In the genomic region with DNA sequence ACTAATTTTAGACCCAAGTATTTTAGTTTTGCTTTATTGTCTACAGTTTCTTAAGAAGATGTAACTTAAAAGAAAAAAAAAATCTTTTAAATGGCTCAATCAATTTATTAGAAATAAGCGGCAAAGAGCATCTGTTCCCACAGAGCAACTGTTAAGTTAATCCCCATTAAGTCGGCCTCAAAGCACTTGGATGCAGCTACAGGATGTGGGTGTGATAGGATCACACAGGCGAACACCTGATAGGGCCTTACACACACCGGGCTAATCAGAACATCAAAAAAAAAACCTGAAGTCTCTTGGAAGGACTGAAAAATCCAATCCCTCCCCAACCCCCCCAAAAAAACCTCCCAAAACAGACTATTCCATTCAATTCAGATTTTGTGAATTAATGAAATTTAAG, we compare ENCODE assay signal across 14 cellular contexts. TPM values are rescaled to one million over a fixed set of nuclear protein-coding genes. Genes with fewer than 3 reads are reported as not detected.
DNase-seq lines count a peak whose midpoint lies in the region; ATAC-seq, FAIRE-seq and TF ChIP-seq lines count a peak whose summit lies in the region.
"Had no signal": no experiment of that assay in that cellular context is flagged by ENCODE, and none has a peak within 500 bp of the region (broad histone marks: within the 10 kb centered on the region; RNA-seq: fewer than 3 reads in every experiment).

No MANE protein-coding gene starts in this region.

- no peak overlapping the region for H3K4me3 ChIP-seq in left ventricle myocardium inferior
- H3K4me3 ChIP-seq in tibial artery = no peak overlapping the region
- H3K4me3 ChIP-seq: dorsolateral prefrontal cortex, K562 had no signal

- peak; percentile 24 for FAIRE-seq in islet of Langerhans (lab: Jason Lieb, UNC)
- FAIRE-seq in H54 (lab: Jason Lieb, UNC) = no peak
- FAIRE-seq: K562 had no signal

- H3K27ac ChIP-seq in left ventricle myocardium inferior (replicated peaks) = peak overlapping the region; percentile 63
- H3K27ac ChIP-seq in tibial artery = peak overlapping the region; percentile 48 to 53
- H3K27ac ChIP-seq: parathyroid adenoma had no signal

- no peak for TF ChIP-seq POLR2A in H54 (IDR thresholded peaks at IDR 0.05; ENCODE audit: low read depth, low read length)

- H3K4me1 ChIP-seq in left ventricle myocardium inferior (peaks cover 33% of the 10 kb centered on the region), tibial artery (peaks cover 0 to 32% (median 21%) of the 10 kb centered on the region in 4 donors)
- H3K4me1 ChIP-seq: parathyroid adenoma had no signal

- TF ChIP-seq CTCF in left ventricle myocardium inferior (IDR thresholded peaks at IDR 0.05; ENCODE audit: borderline replicate concordance) (no peak), tibial artery (IDR thresholded peaks at IDR 0.05) (no peak)

- peak overlapping the region; percentile 29 for H3K27ac Mint-ChIP-seq in T-helper 17 cell
- H3K27ac Mint-ChIP-seq: activated CD4-positive, alpha-beta T cell treated with anti-CD3 and anti-CD28 coated beads, Interleukin-2, amount 10 ng/mL, durations not matched to agents 7 days and 5 days; memory B cell had no signal

- no peak overlapping the region for H3K4me3 Mint-ChIP-seq in T-helper 17 cell
- H3K4me3 Mint-ChIP-seq: activated CD4-positive, alpha-beta T cell treated with anti-CD3 and anti-CD28 coated beads, Interleukin-2, amount 10 ng/mL, durations not matched to agents 7 days and 5 days; memory B cell had no signal

- DNase-seq in left ventricle myocardium inferior = no peak
- no peak for DNase-seq in Right ventricle myocardium inferior (ENCODE audit: missing footprints)
- DNase-seq in T-helper 17 cell = no peak
- DNase-seq in tibial artery = no peak
- no peak for DNase-seq in H54 (ENCODE audit: insufficient read length, low spot score)
- DNase-seq: activated CD4-positive, alpha-beta T cell treated with anti-CD3 and anti-CD28 coated beads, Interleukin-2, amount 10 ng/mL, durations not matched to agents 7 days and 5 days; dorsolateral prefrontal cortex; NCI-H1417 treated with DMSO at 0.1 percent for 48 hours had no signal

- H3K9me3 ChIP-seq in left ventricle myocardium inferior (replicated peaks) (no peaks in the 10 kb centered on the region), T-helper 17 cell (ENCODE audit: control insufficient read depth, low read length, poor library complexity, severe bottlenecking) (no peaks in the 10 kb centered on the region), tibial artery (no peaks in the 10 kb centered on the region)

- intact Hi-C loops in left ventricle myocardium inferior (cut with micrococcal nuclease) (no loop called here), Right ventricle myocardium inferior (cut with DNase I) (loop anchor here (10.0 kb wide), 1 partner anchor 413 kb away; a partner anchor contains a TSS), tibial artery (cut with DNase I; ENCODE audit: low total_unique reads) (no loop called here)

- H3K36me3 ChIP-seq in left ventricle myocardium inferior (no peaks in the 10 kb centered on the region), tibial artery (no peaks in the 10 kb centered on the region)

- ATAC-seq in Right ventricle myocardium inferior (no peak), T-helper 17 cell (no peak), SK-N-SH treated with all-trans-retinoic acid at 6 μM for 48 hours (no peak), HG02571 (IDR thresholded peaks at IDR 0.05; ENCODE audit: unreplicated experiment) (no peak)
- ATAC-seq: K562 had no signal

- H3K27me3 ChIP-seq in left ventricle myocardium inferior (ENCODE audit: low read depth) (no peaks in the 10 kb centered on the region), tibial artery (no peaks in the 10 kb centered on the region)
- H3K27me3 ChIP-seq: dorsolateral prefrontal cortex had no signal

- no peaks in the 10 kb centered on the region for H3K36me3 Mint-ChIP-seq in T-helper 17 cell (ENCODE audit: low read depth)

- no peaks in the 10 kb centered on the region for H3K27me3 Mint-ChIP-seq in T-helper 17 cell
- H3K27me3 Mint-ChIP-seq: activated CD4-positive, alpha-beta T cell treated with anti-CD3 and anti-CD28 coated beads, Interleukin-2, amount 10 ng/mL, durations not matched to agents 7 days and 5 days; memory B cell had no signal

- H3K4me1 Mint-ChIP-seq in T-helper 17 cell = peaks cover 14% of the 10 kb centered on the region
- H3K4me1 Mint-ChIP-seq: memory B cell had no signal

TF ChIP-seq in SK-N-SH treated with all-trans-retinoic acid at 6 μM for 48 hours, 23 proteins besides CTCF, POLR2A, EP300 and RAD21:
- no peak for TF ChIP-seq ZFP3 (CRISPR knock-in tag; IDR thresholded peaks at IDR 0.05)
- TF ChIP-seq TOX (CRISPR knock-in tag; IDR thresholded peaks at IDR 0.05; ENCODE audit: borderline replicate concordance) = no peak
- TF ChIP-seq TCF4 (CRISPR knock-in tag; IDR thresholded peaks at IDR 0.05; ENCODE audit: borderline replicate concordance) = no peak
- TF ChIP-seq ZFP30 (CRISPR knock-in tag; IDR thresholded peaks at IDR 0.05) = no peak
- no peak for TF ChIP-seq CSDC2 (CRISPR knock-in tag; IDR thresholded peaks at IDR 0.05)
- TF ChIP-seq, protein P1, sequence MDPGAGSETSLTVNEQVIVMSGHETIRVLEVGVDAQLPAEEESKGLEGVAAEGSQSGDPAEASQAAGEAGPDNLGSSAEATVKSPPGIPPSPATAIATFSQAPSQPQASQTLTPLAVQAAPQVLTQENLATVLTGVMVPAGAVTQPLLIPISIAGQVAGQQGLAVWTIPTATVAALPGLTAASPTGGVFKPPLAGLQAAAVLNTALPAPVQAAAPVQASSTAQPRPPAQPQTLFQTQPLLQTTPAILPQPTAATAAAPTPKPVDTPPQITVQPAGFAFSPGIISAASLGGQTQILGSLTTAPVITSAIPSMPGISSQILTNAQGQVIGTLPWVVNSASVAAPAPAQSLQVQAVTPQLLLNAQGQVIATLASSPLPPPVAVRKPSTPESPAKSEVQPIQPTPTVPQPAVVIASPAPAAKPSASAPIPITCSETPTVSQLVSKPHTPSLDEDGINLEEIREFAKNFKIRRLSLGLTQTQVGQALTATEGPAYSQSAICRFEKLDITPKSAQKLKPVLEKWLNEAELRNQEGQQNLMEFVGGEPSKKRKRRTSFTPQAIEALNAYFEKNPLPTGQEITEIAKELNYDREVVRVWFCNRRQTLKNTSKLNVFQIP (CRISPR knock-in tag; IDR thresholded peaks at IDR 0.05; ENCODE audit: borderline replicate concordance, low read depth) = no peak
- no peak for TF ChIP-seq ISL1 (CRISPR knock-in tag; IDR thresholded peaks at IDR 0.05)
- TF ChIP-seq BACH2 (CRISPR knock-in tag; IDR thresholded peaks at IDR 0.05; ENCODE audit: borderline replicate concordance) = no peak
- no peak for TF ChIP-seq PPARA (CRISPR knock-in tag; IDR thresholded peaks at IDR 0.05; ENCODE audit: borderline replicate concordance)
- TF ChIP-seq ZC3H10 (CRISPR knock-in tag; IDR thresholded peaks at IDR 0.05) = no peak
- TF ChIP-seq, protein P2, sequence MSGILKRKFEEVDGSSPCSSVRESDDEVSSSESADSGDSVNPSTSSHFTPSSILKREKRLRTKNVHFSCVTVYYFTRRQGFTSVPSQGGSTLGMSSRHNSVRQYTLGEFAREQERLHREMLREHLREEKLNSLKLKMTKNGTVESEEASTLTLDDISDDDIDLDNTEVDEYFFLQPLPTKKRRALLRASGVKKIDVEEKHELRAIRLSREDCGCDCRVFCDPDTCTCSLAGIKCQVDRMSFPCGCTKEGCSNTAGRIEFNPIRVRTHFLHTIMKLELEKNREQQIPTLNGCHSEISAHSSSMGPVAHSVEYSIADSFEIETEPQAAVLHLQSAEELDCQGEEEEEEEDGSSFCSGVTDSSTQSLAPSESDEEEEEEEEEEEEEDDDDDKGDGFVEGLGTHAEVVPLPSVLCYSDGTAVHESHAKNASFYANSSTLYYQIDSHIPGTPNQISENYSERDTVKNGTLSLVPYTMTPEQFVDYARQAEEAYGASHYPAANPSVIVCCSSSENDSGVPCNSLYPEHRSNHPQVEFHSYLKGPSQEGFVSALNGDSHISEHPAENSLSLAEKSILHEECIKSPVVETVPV (CRISPR knock-in tag; IDR thresholded peaks at IDR 0.05) = no peak

RNA-seq across cellular contexts. Expression of a gene that starts 23.0 kb away (rescaled TPM):
- total RNA-seq in left ventricle myocardium inferior (332 TPM), Right ventricle myocardium inferior (321 TPM), T-helper 17 cell (10 to 100 TPM; 42.0 to 87.9 TPM)
